20 cellular contexts compared by ENCODE assay signal in the genomic region with DNA sequence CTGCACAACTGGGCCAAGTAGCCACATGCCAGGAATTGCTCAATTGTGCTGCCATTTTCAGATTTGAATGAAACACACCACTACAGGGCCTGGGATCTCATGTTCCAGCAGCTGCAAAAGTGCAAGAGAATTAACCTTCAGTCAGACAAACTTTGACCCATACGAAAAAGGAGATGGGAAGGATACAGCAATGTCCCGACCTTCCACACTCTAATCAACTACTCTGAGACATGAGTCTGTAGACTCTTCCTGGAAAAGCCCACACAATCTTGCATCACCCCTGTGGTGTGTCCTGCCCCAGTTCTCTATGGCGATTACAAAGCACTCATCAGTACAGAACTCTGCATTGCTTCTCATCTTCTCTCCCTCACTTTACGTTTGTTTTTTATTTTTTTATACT.
"Had no signal": no experiment of that assay in that cellular context is flagged by ENCODE, and none has a peak within 500 bp of the region (broad histone marks: within the 10 kb centered on the region; RNA-seq: fewer than 3 reads in every experiment).

No MANE protein-coding gene starts in this region.

- H3K4me3 ChIP-seq: neural progenitor cell, psoas muscle, sigmoid colon, stomach, thoracic aorta had no signal

- H3K9me3 Mint-ChIP-seq: activated B cell treated with CpG ODN at 0.5 μM for 24 hours; activated CD4-positive, alpha-beta T cell treated with anti-CD3 and anti-CD28 coated beads, Interleukin-2, amount 10 ng/mL, durations not matched to agents 24 days and 14 days; activated naive CD8-positive, alpha-beta T cell treated with anti-CD3 and anti-CD28 coated beads for 36 hours; neural progenitor cell; T-helper 1 cell treated with Interleukin-12 subunit alpha and Interleukin-12 subunit beta and Interleukin-4 antibody, amounts not matched to agents 30 μg/mL and 1 μg/mL, for 36 hours had no signal

- H3K4me3 Mint-ChIP-seq: activated B cell treated with CpG ODN at 0.5 μM for 24 hours; activated CD4-positive, alpha-beta T cell treated with anti-CD3 and anti-CD28 coated beads, Interleukin-2, amount 10 ng/mL, durations not matched to agents 24 days and 14 days; activated CD8-positive, alpha-beta T cell treated with anti-CD3 and anti-CD28 coated beads, Interleukin-2, amount 10 ng/mL, durations not matched to agents 7 days and 5 days; activated naive CD8-positive, alpha-beta T cell treated with anti-CD3 and anti-CD28 coated beads for 36 hours; naive B cell; neural progenitor cell; T-helper 1 cell treated with Interleukin-12 subunit alpha and Interleukin-12 subunit beta and Interleukin-4 antibody, amounts not matched to agents 30 μg/mL and 1 μg/mL, for 36 hours had no signal

- H2AFZ ChIP-seq: neural progenitor cell had no signal

- H3K27ac ChIP-seq: brain microvascular endothelial cell, neural progenitor cell, psoas muscle, sigmoid colon, stomach, thoracic aorta had no signal

- H3K4me1 ChIP-seq: neural progenitor cell, psoas muscle, sigmoid colon, stomach had no signal

- DNase-seq: activated B cell treated with CpG ODN at 0.5 μM for 24 hours; activated CD4-positive, alpha-beta T cell treated with anti-CD3 and anti-CD28 coated beads, Interleukin-2, amount 10 ng/mL, durations not matched to agents 24 days and 14 days; activated CD8-positive, alpha-beta memory T cell treated with anti-CD3 and anti-CD28 coated beads, Interleukin-2, amount 50 U/mL, for 4 hours; activated CD8-positive, alpha-beta T cell treated with anti-CD3 and anti-CD28 coated beads, Interleukin-2, amount 10 ng/mL, durations not matched to agents 7 days and 5 days; activated gamma-delta T cell; activated naive CD8-positive, alpha-beta T cell treated with anti-CD3 and anti-CD28 coated beads for 36 hours; activated T-cell treated with anti-CD3 and anti-CD28 coated beads, Interleukin-2, amount 50 U/mL, for 48 hours; brain microvascular endothelial cell; dermis blood vessel endothelial cell; left colon; naive B cell; psoas muscle; sigmoid colon; stimulated activated CD4-positive, alpha-beta T cell treated with anti-CD3 and anti-CD28 coated beads, Interleukin-12 subunit alpha, Interleukin-12 subunit beta, amount 100 ng/mL, for 4 hours; stimulated activated CD4-positive, alpha-beta T cell treated with anti-CD3 and anti-CD28 coated beads, Interleukin-2, amount 100 ng/mL, for 24 hours; stomach had no signal

- FAIRE-seq: islet of Langerhans had no signal

- H3K36me3 Mint-ChIP-seq: activated naive CD8-positive, alpha-beta T cell treated with anti-CD3 and anti-CD28 coated beads for 36 hours; naive B cell; neural progenitor cell had no signal

- H3K4me1 Mint-ChIP-seq: activated B cell treated with CpG ODN at 0.5 μM for 24 hours; activated CD4-positive, alpha-beta T cell treated with anti-CD3 and anti-CD28 coated beads, Interleukin-2, amount 10 ng/mL, durations not matched to agents 24 days and 14 days; activated naive CD8-positive, alpha-beta T cell treated with anti-CD3 and anti-CD28 coated beads for 36 hours; naive B cell had no signal

- H3K4me2 ChIP-seq: neural progenitor cell had no signal

- H3K27me3 Mint-ChIP-seq: activated naive CD8-positive, alpha-beta T cell treated with anti-CD3 and anti-CD28 coated beads for 36 hours had no signal

- H3K27me3 ChIP-seq: brain microvascular endothelial cell, neural progenitor cell, sigmoid colon, stomach had no signal

- H3K27ac Mint-ChIP-seq: activated B cell treated with CpG ODN at 0.5 μM for 24 hours; activated CD4-positive, alpha-beta T cell treated with anti-CD3 and anti-CD28 coated beads, Interleukin-2, amount 10 ng/mL, durations not matched to agents 24 days and 14 days; activated CD8-positive, alpha-beta T cell treated with anti-CD3 and anti-CD28 coated beads, Interleukin-2, amount 10 ng/mL, durations not matched to agents 7 days and 5 days; activated naive CD8-positive, alpha-beta T cell treated with anti-CD3 and anti-CD28 coated beads for 36 hours; naive B cell; neural progenitor cell; T-helper 1 cell treated with Interleukin-12 subunit alpha and Interleukin-12 subunit beta and Interleukin-4 antibody, amounts not matched to agents 30 μg/mL and 1 μg/mL, for 36 hours had no signal

- ATAC-seq: activated CD8-positive, alpha-beta T cell treated with anti-CD3 and anti-CD28 coated beads, Interleukin-2, amount 10 ng/mL, durations not matched to agents 7 days and 5 days; left colon; psoas muscle had no signal

- H3K36me3 ChIP-seq: brain microvascular endothelial cell, neural progenitor cell, sigmoid colon, stomach, thoracic aorta had no signal

- H3K9me3 ChIP-seq: psoas muscle, sigmoid colon, stomach, thoracic aorta had no signal

- H3K9ac ChIP-seq: neural progenitor cell had no signal
